Comparison of ENCODE assay signal across 1 cellular context in genomic region chr4:158046345-158046744, GRCh38.
TF ChIP-seq lines count a peak whose summit lies in the region.

No MANE protein-coding gene starts in this region.

TF ChIP-seq in IMR-90, 13 proteins besides CTCF, POLR2A, EP300 and RAD21 (continued from another document):
- no peak for TF ChIP-seq ELK1 (IDR thresholded peaks at IDR 0.05; ENCODE audit: borderline replicate concordance, low read depth, low read length)
